In genomic region chr21:17597680-17598079, GRCh38 we compare ENCODE assay signal across 22 cellular contexts.
"Had no signal": no experiment of that assay in that cellular context is flagged by ENCODE, and none has a peak within 500 bp of the region (broad histone marks: within the 10 kb centered on the region; RNA-seq: fewer than 3 reads in every experiment).

No MANE protein-coding gene starts in this region.

- H3K4me3 Mint-ChIP-seq: activated CD8-positive, alpha-beta T cell treated with anti-CD3 and anti-CD28 coated beads, Interleukin-2, amount 10 ng/mL, durations not matched to agents 7 days and 5 days; activated naive CD8-positive, alpha-beta T cell; naive thymus-derived CD8-positive, alpha-beta T cell; stimulated activated naive B cell treated with anti-CD40 and anti-IgM and Interleukin-4, amounts not matched to agents 10 μg/mL and 1 μg/mL and 100 μg/mL, for 72 hours had no signal

- H3K9me3 Mint-ChIP-seq: naive thymus-derived CD8-positive, alpha-beta T cell; stimulated activated naive B cell treated with anti-CD40 and anti-IgM and Interleukin-4, amounts not matched to agents 10 μg/mL and 1 μg/mL and 100 μg/mL, for 72 hours had no signal

- H3K27me3 ChIP-seq: adrenal gland, ascending aorta, brain microvascular endothelial cell, esophagus muscularis mucosa, gastrocnemius medialis, testis had no signal

- DNase-seq: activated CD4-positive, alpha-beta T cell treated with anti-CD3 and anti-CD28 coated beads, Interleukin-2, amount 50 U/mL, for 1 hour; activated CD4-positive, CD25-positive, alpha-beta regulatory T cell treated with anti-CD3 and anti-CD28 coated beads, Interleukin-2, amount 50 U/mL, for 72 hours; activated CD8-positive, alpha-beta T cell treated with anti-CD3 and anti-CD28 coated beads, Interleukin-2, amount 10 ng/mL, durations not matched to agents 7 days and 5 days; activated T-cell treated with anti-CD3 and anti-CD28 coated beads, Interleukin-2, amount 50 U/mL, for 1 hour; adrenal gland; brain microvascular endothelial cell; central memory CD4-positive, alpha-beta T cell; effector memory CD4-positive, alpha-beta T cell; gastrocnemius medialis; hippocampal formation; left ventricle myocardium inferior; naive thymus-derived CD8-positive, alpha-beta T cell; retina; stimulated activated CD4-positive, alpha-beta T cell treated with anti-CD3 and anti-CD28 coated beads, Interleukin-2, amount 100 ng/mL, for 48 hours; stimulated activated CD8-positive, alpha-beta memory T cell treated with anti-CD3 and anti-CD28 coated beads, Interleukin-4, amount 100 ng/mL, for 48 hours; stimulated activated naive B cell treated with anti-CD40 and anti-IgM and Interleukin-4, amounts not matched to agents 10 μg/mL and 1 μg/mL and 100 μg/mL, for 72 hours; testis; trophoblast cell had no signal

- ATAC-seq: activated CD8-positive, alpha-beta T cell treated with anti-CD3 and anti-CD28 coated beads, Interleukin-2, amount 10 ng/mL, durations not matched to agents 7 days and 5 days; gastrocnemius medialis; naive thymus-derived CD8-positive, alpha-beta T cell had no signal

- H3K4me1 ChIP-seq: adrenal gland, ascending aorta, esophagus muscularis mucosa, gastrocnemius medialis, left ventricle myocardium inferior, testis had no signal

- H3K27ac ChIP-seq: adrenal gland, ascending aorta, brain microvascular endothelial cell, esophagus muscularis mucosa, gastrocnemius medialis, left ventricle myocardium inferior, testis had no signal

- H3K27ac Mint-ChIP-seq: activated CD8-positive, alpha-beta T cell treated with anti-CD3 and anti-CD28 coated beads, Interleukin-2, amount 10 ng/mL, durations not matched to agents 7 days and 5 days; activated naive CD8-positive, alpha-beta T cell; naive thymus-derived CD8-positive, alpha-beta T cell; progenitor cell of endocrine pancreas; stimulated activated naive B cell treated with anti-CD40 and anti-IgM and Interleukin-4, amounts not matched to agents 10 μg/mL and 1 μg/mL and 100 μg/mL, for 72 hours had no signal

- H3K27me3 Mint-ChIP-seq: activated naive CD8-positive, alpha-beta T cell; naive thymus-derived CD8-positive, alpha-beta T cell; progenitor cell of endocrine pancreas; stimulated activated naive B cell treated with anti-CD40 and anti-IgM and Interleukin-4, amounts not matched to agents 10 μg/mL and 1 μg/mL and 100 μg/mL, for 72 hours had no signal

- H3K9me3 ChIP-seq: adrenal gland, ascending aorta, esophagus muscularis mucosa, gastrocnemius medialis, left ventricle myocardium inferior, testis had no signal

- H3K4me3 ChIP-seq: adrenal gland, ascending aorta, esophagus muscularis mucosa, gastrocnemius medialis, left ventricle myocardium inferior, testis had no signal
